1 cellular context compared by ENCODE assay signal in the genomic region with DNA sequence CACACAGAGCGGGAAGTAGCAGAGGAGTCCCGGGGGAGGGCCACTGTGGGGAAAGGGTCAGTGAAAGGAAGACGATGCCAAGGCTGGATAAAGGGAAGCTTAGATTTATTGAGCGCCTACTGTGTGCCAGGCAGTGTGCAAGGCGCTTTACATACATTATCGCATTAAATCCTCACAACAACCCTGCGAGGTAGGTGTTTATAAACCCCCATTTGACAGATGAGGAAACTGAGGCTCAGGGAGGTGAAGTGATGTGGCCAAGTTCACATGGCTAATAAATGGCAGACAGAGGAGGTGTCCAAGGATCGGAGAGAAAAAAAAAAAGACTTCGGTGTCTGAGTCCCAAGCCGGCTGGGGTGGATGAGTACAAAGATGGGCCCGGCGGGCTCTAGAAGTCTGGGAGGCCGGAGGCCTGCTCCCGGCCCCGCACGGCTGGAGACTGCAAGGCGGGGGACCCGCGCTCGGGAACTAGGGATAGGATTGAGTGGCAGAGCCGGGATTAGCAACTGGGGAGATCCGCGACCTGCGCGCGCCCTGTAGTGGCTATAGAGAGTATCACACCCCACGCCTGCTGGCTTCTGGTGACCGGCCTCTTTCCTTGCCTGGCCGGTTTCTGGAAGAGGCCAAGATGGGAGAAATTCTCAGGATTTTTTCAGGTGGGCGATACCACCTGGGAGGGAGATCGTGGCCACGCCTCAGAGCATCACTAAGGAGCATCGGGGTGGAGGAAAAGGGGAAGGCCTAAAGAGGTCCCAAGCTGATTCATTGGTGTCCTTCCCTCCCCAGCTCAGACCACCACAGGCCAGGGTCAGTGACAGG.
TF ChIP-seq lines count a peak whose summit lies in the region.

No MANE protein-coding gene starts in this region.

TF ChIP-seq in A549, 52 proteins besides CTCF, POLR2A, EP300 and RAD21 (continued from another document):
- TF ChIP-seq, protein P1, sequence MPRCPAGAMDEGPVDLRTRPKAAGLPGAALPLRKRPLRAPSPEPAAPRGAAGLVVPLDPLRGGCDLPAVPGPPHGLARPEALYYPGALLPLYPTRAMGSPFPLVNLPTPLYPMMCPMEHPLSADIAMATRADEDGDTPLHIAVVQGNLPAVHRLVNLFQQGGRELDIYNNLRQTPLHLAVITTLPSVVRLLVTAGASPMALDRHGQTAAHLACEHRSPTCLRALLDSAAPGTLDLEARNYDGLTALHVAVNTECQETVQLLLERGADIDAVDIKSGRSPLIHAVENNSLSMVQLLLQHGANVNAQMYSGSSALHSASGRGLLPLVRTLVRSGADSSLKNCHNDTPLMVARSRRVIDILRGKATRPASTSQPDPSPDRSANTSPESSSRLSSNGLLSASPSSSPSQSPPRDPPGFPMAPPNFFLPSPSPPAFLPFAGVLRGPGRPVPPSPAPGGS (IDR thresholded peaks at IDR 0.05): no peak
- TF ChIP-seq, protein P2, sequence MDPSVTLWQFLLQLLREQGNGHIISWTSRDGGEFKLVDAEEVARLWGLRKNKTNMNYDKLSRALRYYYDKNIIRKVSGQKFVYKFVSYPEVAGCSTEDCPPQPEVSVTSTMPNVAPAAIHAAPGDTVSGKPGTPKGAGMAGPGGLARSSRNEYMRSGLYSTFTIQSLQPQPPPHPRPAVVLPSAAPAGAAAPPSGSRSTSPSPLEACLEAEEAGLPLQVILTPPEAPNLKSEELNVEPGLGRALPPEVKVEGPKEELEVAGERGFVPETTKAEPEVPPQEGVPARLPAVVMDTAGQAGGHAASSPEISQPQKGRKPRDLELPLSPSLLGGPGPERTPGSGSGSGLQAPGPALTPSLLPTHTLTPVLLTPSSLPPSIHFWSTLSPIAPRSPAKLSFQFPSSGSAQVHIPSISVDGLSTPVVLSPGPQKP (IDR thresholded peaks at IDR 0.05; ENCODE audit: low read depth, low read length): no peak
- TF ChIP-seq ESRRA (IDR thresholded peaks at IDR 0.05; ENCODE audit: borderline replicate concordance, low read length): no peak
- TF ChIP-seq CBX2 (IDR thresholded peaks at IDR 0.05; ENCODE audit: borderline replicate concordance, low read depth): no peak
- TF ChIP-seq ZC3H11A (IDR thresholded peaks at IDR 0.05): no peak
- no peak for TF ChIP-seq ZSCAN20 (CRISPR knock-in tag; IDR thresholded peaks at IDR 0.05)
- TF ChIP-seq MAFK (IDR thresholded peaks at IDR 0.05; ENCODE audit: partially characterized antibody): no peak
- no peak for TF ChIP-seq HEYL (CRISPR knock-in tag; IDR thresholded peaks at IDR 0.05)
- no peak for TF ChIP-seq HOXA7 (CRISPR knock-in tag; IDR thresholded peaks at IDR 0.05)
- no peak for TF ChIP-seq HDAC2 (IDR thresholded peaks at IDR 0.05)
- no peak for TF ChIP-seq GATA3 (IDR thresholded peaks at IDR 0.05; ENCODE audit: borderline replicate concordance)
- TF ChIP-seq CEBPB (IDR thresholded peaks at IDR 0.05): no peak
- no peak for TF ChIP-seq JUN (IDR thresholded peaks at IDR 0.05)
- TF ChIP-seq, protein P3, sequence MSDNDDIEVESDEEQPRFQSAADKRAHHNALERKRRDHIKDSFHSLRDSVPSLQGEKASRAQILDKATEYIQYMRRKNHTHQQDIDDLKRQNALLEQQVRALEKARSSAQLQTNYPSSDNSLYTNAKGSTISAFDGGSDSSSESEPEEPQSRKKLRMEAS (IDR thresholded peaks at IDR 0.05): no peak
- no peak for TF ChIP-seq RFX5 (IDR thresholded peaks at IDR 0.05)
- no peak for TF ChIP-seq KDM5A (IDR thresholded peaks at IDR 0.05)
- TF ChIP-seq POLR2AphosphoS2 (conservative IDR thresholded peaks at IDR 0.05; ENCODE audit: low read length): no peak
- TF ChIP-seq CHD4 (IDR thresholded peaks at IDR 0.05; ENCODE audit: borderline replicate concordance): peak; percentile 86
